1 cellular context compared by ENCODE assay signal in the genomic region with DNA sequence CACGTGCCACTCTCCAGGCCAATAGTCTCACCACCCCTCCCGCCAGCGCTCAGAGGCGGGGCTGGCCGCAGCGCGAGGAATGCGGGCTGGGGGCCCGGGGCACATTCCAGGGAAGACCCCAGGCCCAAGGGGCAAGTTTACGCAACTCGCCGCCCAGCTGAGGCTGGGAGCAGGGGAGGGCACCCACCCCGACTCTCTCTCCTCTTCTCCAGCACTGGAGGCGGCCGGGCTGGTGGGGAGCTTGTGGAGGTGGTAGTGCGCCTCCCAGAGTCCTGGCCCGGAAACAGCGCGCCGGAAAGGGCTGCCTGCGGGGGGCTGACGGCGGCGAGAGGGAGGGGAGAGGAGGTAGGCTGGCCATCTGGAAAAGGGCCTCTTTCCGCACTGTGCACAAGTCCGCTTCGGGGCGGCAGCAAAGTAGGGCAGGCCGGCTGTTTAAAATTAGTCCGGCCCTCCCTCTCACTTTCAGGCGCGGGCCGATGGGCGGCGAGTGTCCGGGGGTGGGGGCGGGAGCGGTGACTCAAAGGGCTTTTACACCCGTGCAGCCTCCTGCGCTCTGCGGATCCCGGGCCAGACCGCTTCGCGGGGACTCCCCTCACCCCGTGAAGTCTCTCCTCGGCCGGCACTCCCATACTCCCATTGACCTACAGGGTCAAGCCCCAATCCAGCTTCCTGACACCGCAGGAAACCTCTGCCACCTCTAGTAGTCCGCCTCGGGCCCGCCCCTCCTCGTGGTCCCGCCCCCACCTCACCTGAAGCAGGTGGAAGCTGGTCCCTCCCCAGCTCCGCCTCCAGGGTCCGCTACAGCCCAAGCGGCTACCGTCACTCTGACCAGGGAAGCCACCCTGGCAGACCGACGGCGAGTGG.
TF ChIP-seq lines count a peak whose summit lies in the region.

No MANE protein-coding gene starts in this region.

TF ChIP-seq in HepG2, 621 proteins besides CTCF, POLR2A, EP300 and RAD21 (continued from another document and continues in another):
- TF ChIP-seq, protein P1, sequence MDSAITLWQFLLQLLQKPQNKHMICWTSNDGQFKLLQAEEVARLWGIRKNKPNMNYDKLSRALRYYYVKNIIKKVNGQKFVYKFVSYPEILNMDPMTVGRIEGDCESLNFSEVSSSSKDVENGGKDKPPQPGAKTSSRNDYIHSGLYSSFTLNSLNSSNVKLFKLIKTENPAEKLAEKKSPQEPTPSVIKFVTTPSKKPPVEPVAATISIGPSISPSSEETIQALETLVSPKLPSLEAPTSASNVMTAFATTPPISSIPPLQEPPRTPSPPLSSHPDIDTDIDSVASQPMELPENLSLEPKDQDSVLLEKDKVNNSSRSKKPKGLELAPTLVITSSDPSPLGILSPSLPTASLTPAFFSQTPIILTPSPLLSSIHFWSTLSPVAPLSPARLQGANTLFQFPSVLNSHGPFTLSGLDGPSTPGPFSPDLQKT (CRISPR knock-in tag; IDR thresholded peaks at IDR 0.05; ENCODE audit: borderline replicate concordance), result no peak
- TF ChIP-seq ZNF777 (CRISPR knock-in tag; IDR thresholded peaks at IDR 0.05) (no peak), E2F5 (CRISPR knock-in tag; conservative IDR thresholded peaks at IDR 0.05) (peak; percentile 83; the same call in 1 of the 2 replicates), BATF2 (CRISPR knock-in tag; IDR thresholded peaks at IDR 0.05) (no peak; the same call in 1 of the 2 replicates), ZNF563 (CRISPR knock-in tag; IDR thresholded peaks at IDR 0.05) (peak; percentile 76; the same call in 1 of the 2 replicates), KLF12 (CRISPR knock-in tag; IDR thresholded peaks at IDR 0.05; ENCODE audit: borderline replicate concordance) (peak; percentile 92), SMARCE1 (IDR thresholded peaks at IDR 0.05; ENCODE audit: borderline replicate concordance) (no peak), NFYB (CRISPR knock-in tag; IDR thresholded peaks at IDR 0.05) (peak; percentile 77), KDM6A (CRISPR knock-in tag; IDR thresholded peaks at IDR 0.05; ENCODE audit: low read depth) (peak; percentile 75), HNF4G (IDR thresholded peaks at IDR 0.05; ENCODE audit: borderline replicate concordance, low read depth, low read length) (peak; percentile 81), HNF4G (CRISPR knock-in tag; IDR thresholded peaks at IDR 0.05; ENCODE audit: borderline replicate concordance, low read depth) (peak; percentile 53; the same call in 1 of the 2 replicates), CHD2 (IDR thresholded peaks at IDR 0.05; ENCODE audit: low read depth, low read length) (no peak), ZNF10 (CRISPR knock-in tag; IDR thresholded peaks at IDR 0.05; ENCODE audit: borderline replicate concordance, low read depth) (no peak), ZNF589 (CRISPR knock-in tag; conservative IDR thresholded peaks at IDR 0.05) (no peak; the same call in 1 of the 2 replicates), YEATS2 (CRISPR knock-in tag; IDR thresholded peaks at IDR 0.05; ENCODE audit: borderline replicate concordance) (peak; percentile 83), ZNF3 (CRISPR knock-in tag; IDR thresholded peaks at IDR 0.05) (no peak), ZIK1 (CRISPR knock-in tag; IDR thresholded peaks at IDR 0.05; ENCODE audit: borderline replicate concordance, low read depth) (peak; percentile 69), KLF13 (CRISPR knock-in tag; IDR thresholded peaks at IDR 0.05) (peak; percentile 39; the same call in 1 of the 2 replicates), SNAPC2 (CRISPR knock-in tag; IDR thresholded peaks at IDR 0.05) (peak; percentile 58), KLF16 (CRISPR knock-in tag; IDR thresholded peaks at IDR 0.05) (peak; percentile 32 to 75; a peak in 1 of 4 replicates), AKAP8 (CRISPR knock-in tag; IDR thresholded peaks at IDR 0.05) (peak; percentile 94), ZNF609 (CRISPR knock-in tag; IDR thresholded peaks at IDR 0.05; ENCODE audit: borderline replicate concordance) (peak; percentile 87; the same call in 1 of the 2 replicates), ONECUT2 (CRISPR knock-in tag; IDR thresholded peaks at IDR 0.05) (peak; percentile 51; the same call in 1 of the 2 replicates), MIER2 (CRISPR knock-in tag; IDR thresholded peaks at IDR 0.05) (peak; percentile 65; the same call in 1 of the 2 replicates)
- TF ChIP-seq, protein P2, sequence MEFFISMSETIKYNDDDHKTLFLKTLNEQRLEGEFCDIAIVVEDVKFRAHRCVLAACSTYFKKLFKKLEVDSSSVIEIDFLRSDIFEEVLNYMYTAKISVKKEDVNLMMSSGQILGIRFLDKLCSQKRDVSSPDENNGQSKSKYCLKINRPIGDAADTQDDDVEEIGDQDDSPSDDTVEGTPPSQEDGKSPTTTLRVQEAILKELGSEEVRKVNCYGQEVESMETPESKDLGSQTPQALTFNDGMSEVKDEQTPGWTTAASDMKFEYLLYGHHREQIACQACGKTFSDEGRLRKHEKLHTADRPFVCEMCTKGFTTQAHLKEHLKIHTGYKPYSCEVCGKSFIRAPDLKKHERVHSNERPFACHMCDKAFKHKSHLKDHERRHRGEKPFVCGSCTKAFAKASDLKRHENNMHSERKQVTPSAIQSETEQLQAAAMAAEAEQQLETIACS (CRISPR knock-in tag; IDR thresholded peaks at IDR 0.05), result peak; percentile 66
- TF ChIP-seq, protein P3, sequence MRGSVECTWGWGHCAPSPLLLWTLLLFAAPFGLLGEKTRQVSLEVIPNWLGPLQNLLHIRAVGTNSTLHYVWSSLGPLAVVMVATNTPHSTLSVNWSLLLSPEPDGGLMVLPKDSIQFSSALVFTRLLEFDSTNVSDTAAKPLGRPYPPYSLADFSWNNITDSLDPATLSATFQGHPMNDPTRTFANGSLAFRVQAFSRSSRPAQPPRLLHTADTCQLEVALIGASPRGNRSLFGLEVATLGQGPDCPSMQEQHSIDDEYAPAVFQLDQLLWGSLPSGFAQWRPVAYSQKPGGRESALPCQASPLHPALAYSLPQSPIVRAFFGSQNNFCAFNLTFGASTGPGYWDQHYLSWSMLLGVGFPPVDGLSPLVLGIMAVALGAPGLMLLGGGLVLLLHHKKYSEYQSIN (CRISPR knock-in tag; IDR thresholded peaks at IDR 0.05; ENCODE audit: borderline replicate concordance), result no peak
- TF ChIP-seq, protein P4, sequence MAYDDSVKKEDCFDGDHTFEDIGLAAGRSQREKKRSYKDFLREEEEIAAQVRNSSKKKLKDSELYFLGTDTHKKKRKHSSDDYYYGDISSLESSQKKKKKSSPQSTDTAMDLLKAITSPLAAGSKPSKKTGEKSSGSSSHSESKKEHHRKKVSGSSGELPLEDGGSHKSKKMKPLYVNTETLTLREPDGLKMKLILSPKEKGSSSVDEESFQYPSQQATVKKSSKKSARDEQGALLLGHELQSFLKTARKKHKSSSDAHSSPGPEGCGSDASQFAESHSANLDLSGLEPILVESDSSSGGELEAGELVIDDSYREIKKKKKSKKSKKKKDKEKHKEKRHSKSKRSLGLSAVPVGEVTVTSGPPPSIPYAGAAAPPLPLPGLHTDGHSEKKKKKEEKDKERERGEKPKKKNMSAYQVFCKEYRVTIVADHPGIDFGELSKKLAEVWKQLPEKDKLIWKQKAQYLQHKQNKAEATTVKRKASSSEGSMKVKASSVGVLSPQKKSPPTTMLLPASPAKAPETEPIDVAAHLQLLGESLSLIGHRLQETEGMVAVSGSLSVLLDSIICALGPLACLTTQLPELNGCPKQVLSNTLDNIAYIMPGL (CRISPR knock-in tag; IDR thresholded peaks at IDR 0.05; ENCODE audit: borderline replicate concordance in 1 of 2, low read depth in 1 of 2), result peak; percentile 94 to 97
- TF ChIP-seq, protein P5, sequence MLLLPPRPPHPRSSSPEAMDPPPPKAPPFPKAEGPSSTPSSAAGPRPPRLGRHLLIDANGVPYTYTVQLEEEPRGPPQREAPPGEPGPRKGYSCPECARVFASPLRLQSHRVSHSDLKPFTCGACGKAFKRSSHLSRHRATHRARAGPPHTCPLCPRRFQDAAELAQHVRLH (CRISPR knock-in tag; IDR thresholded peaks at IDR 0.05; ENCODE audit: borderline replicate concordance, low read depth), result peak; percentile 93
- TF ChIP-seq, protein P6, sequence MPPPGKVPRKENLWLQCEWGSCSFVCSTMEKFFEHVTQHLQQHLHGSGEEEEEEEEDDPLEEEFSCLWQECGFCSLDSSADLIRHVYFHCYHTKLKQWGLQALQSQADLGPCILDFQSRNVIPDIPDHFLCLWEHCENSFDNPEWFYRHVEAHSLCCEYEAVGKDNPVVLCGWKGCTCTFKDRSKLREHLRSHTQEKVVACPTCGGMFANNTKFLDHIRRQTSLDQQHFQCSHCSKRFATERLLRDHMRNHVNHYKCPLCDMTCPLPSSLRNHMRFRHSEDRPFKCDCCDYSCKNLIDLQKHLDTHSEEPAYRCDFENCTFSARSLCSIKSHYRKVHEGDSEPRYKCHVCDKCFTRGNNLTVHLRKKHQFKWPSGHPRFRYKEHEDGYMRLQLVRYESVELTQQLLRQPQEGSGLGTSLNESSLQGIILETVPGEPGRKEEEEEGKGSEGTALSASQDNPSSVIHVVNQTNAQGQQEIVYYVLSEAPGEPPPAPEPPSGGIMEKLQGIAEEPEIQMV (CRISPR knock-in tag; IDR thresholded peaks at IDR 0.05; ENCODE audit: low read depth), result peak; percentile 81
- TF ChIP-seq, protein P7, sequence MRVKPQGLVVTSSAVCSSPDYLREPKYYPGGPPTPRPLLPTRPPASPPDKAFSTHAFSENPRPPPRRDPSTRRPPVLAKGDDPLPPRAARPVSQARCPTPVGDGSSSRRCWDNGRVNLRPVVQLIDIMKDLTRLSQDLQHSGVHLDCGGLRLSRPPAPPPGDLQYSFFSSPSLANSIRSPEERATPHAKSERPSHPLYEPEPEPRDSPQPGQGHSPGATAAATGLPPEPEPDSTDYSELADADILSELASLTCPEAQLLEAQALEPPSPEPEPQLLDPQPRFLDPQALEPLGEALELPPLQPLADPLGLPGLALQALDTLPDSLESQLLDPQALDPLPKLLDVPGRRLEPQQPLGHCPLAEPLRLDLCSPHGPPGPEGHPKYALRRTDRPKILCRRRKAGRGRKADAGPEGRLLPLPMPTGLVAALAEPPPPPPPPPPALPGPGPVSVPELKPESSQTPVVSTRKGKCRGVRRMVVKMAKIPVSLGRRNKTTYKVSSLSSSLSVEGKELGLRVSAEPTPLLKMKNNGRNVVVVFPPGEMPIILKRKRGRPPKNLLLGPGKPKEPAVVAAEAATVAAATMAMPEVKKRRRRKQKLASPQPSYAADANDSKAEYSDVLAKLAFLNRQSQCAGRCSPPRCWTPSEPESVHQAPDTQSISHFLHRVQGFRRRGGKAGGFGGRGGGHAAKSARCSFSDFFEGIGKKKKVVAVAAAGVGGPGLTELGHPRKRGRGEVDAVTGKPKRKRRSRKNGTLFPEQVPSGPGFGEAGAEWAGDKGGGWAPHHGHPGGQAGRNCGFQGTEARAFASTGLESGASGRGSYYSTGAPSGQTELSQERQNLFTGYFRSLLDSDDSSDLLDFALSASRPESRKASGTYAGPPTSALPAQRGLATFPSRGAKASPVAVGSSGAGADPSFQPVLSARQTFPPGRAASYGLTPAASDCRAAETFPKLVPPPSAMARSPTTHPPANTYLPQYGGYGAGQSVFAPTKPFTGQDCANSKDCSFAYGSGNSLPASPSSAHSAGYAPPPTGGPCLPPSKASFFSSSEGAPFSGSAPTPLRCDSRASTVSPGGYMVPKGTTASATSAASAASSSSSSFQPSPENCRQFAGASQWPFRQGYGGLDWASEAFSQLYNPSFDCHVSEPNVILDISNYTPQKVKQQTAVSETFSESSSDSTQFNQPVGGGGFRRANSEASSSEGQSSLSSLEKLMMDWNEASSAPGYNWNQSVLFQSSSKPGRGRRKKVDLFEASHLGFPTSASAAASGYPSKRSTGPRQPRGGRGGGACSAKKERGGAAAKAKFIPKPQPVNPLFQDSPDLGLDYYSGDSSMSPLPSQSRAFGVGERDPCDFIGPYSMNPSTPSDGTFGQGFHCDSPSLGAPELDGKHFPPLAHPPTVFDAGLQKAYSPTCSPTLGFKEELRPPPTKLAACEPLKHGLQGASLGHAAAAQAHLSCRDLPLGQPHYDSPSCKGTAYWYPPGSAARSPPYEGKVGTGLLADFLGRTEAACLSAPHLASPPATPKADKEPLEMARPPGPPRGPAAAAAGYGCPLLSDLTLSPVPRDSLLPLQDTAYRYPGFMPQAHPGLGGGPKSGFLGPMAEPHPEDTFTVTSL (CRISPR knock-in tag; IDR thresholded peaks at IDR 0.05; ENCODE audit: borderline replicate concordance), result peak; percentile 72
- TF ChIP-seq, protein P8, sequence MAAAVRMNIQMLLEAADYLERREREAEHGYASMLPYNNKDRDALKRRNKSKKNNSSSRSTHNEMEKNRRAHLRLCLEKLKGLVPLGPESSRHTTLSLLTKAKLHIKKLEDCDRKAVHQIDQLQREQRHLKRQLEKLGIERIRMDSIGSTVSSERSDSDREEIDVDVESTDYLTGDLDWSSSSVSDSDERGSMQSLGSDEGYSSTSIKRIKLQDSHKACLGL (CRISPR knock-in tag; IDR thresholded peaks at IDR 0.05), result peak; percentile 85
